In the genomic region with DNA sequence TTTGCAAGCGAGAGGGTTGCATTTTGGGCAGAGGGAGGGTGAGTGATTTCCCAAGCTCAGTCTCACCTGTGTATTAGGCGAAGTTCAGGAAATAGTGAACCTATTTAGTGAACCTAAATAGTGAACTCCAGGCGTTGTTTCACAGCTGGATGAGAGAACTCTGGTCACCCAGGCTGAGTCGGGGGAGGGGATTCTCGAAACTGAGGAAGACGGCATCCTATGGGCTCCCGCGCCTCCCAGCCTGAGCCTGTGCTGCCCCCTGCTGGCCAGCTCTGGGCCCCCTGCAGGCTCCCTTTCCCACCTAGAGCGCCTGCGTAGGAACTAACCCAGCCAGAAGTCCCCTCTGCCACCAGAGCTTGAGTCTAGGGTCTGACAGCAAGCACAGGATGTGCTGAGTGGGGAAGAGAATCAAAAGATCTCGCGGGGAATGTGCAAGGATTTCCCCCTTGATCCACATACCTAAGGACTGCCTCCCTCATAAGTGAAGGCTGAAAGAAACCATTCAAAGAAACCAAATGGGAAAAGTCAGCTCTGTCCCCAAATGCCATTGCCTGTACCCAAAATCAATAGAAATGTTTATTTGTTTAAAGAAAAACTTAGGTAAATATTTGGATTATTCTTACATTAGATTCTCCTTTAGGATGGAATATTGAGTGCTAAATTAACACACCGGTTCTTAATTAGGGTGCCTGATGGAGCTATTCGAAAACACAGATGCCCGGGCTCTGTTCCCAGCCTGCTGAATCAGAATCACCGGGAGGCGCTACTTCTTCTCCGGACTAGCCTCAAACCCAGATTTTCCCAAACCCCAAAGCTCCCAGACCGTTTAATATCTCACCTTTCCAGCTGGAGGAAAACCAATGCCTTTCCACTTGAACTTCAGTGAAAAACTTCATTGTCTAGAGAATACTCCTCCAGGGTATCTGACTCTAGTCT, we compare ENCODE assay signal across 8 cellular contexts. TPM values are rescaled to one million over a fixed set of nuclear protein-coding genes. Genes with fewer than 3 reads are reported as not detected.
DNase-seq lines count a peak whose midpoint lies in the region; ATAC-seq lines count a peak whose summit lies in the region.

No MANE protein-coding gene starts in this region.

- peak; percentile 13 for DNase-seq in G401 (ENCODE audit: low spot score)
- DNase-seq in NCI-H2196 (lab: John Stamatoyannopoulos, UW; ENCODE audit: unreplicated experiment): peak; percentile 68
- peak; percentile 86 for DNase-seq in activated CD4-positive, CD25-positive, alpha-beta regulatory T cell treated with anti-CD3 and anti-CD28 coated beads, Interleukin-2, amount 50 U/mL, for 72 hours
- DNase-seq in central memory CD4-positive, alpha-beta T cell: peak; percentile 52
- peak; percentile 77 for DNase-seq in left lobe of liver (ENCODE audit: low spot score)
- peak; percentile 58 to 80 (median 67) for DNase-seq in stimulated activated CD4-positive, alpha-beta T cell treated with anti-CD3 and anti-CD28 coated beads, TNF-alpha, amount 100 ng/mL, for 24 hours (ENCODE audit: low read depth in 3 of 3)

- ATAC-seq in HG02759 (IDR thresholded peaks at IDR 0.05; ENCODE audit: unreplicated experiment) (peak; percentile 44), left lobe of liver (peak; percentile 97), GM21786 (IDR thresholded peaks at IDR 0.05; ENCODE audit: unreplicated experiment) (no peak)

- in situ Hi-C loops in G401 (cut with HindIII; ENCODE audit: low sequenced_read_pairs): no loop called here

RNA-seq across cellular contexts. Expression of a gene that starts 14.8 kb away (rescaled TPM):
- 3.6 and 4.3 TPM in 2 replicates for total RNA-seq in G401 (2014; rRNA removed; shearing (Covaris generic))
- 6.0 TPM for total RNA-seq in left lobe of liver

RNA-seq across cellular contexts. Expression of a gene that starts 34.3 kb away (rescaled TPM):
- total RNA-seq in G401 (2014; rRNA removed; shearing (Covaris generic)): not detected in 2 replicates
- total RNA-seq in left lobe of liver: 2,689 TPM

Comparison
In these comparisons a context has a peak if more than half of its experiments do, and no peak if none do; other contexts are left out.
1. DNase-seq: peak in every context shown above with its lines; median percentile 86 in activated CD4-positive, CD25-positive, alpha-beta regulatory T cell treated with anti-CD3 and anti-CD28 coated beads, Interleukin-2, amount 50 U/mL, for 72 hours; 77 in left lobe of liver; 68 in NCI-H2196; 67 in stimulated activated CD4-positive, alpha-beta T cell treated with anti-CD3 and anti-CD28 coated beads, TNF-alpha, amount 100 ng/mL, for 24 hours; 52 in central memory CD4-positive, alpha-beta T cell; 13 in G401.
2. RNA of a gene that starts 34.3 kb away (total RNA-seq): 2,689 TPM in left lobe of liver (single experiment); not detected in G401; every median in the first group is over 1,000 times any median in the second.